ENCODE assay signal across 28 cellular contexts in genomic region chr20:24487240-24487639, GRCh38. TPM values are rescaled to one million over a fixed set of nuclear protein-coding genes. Genes with fewer than 3 reads are reported as not detected.
"Had no signal": no experiment of that assay in that cellular context is flagged by ENCODE, and none has a peak within 500 bp of the region (broad histone marks: within the 10 kb centered on the region; RNA-seq: fewer than 3 reads in every experiment).

No MANE protein-coding gene starts in this region.

- H3K27ac ChIP-seq: ovary, parathyroid adenoma, psoas muscle, right lobe of liver, skin epidermis, spleen, suprapubic skin, testis, tibial artery, transverse colon, upper lobe of right lung, uterus had no signal

- H3K36me3 ChIP-seq: ovary, right lobe of liver, spleen, suprapubic skin, transverse colon, upper lobe of right lung, uterus had no signal

- H3K4me2 ChIP-seq: smooth muscle cell had no signal

- H3K9ac ChIP-seq: parathyroid adenoma had no signal

- H3K27me3 ChIP-seq: ovary, right lobe of liver, spleen, testis, tibial artery, transverse colon, upper lobe of right lung, uterus had no signal

- H3K4me1 ChIP-seq: parathyroid adenoma, psoas muscle, right lobe of liver, spleen, suprapubic skin, testis, tibial artery, transverse colon, upper lobe of right lung, uterus had no signal

- ATAC-seq: naive thymus-derived CD8-positive, alpha-beta T cell; natural killer cell treated with Interleukin-12 subunit alpha and Interleukin-12 subunit beta and Interleukin-15 and Interleukin-18, amount 100 ng/mL, for 72 hours; psoas muscle; right lobe of liver; stimulated activated memory B cell treated with anti-CD40 and anti-IgM and Interleukin-4, amounts not matched to agents 10 μg/mL and 1 μg/mL and 100 μg/mL, for 72 hours; stimulated activated naive CD8-positive, alpha-beta T cell treated with anti-CD3 and anti-CD28 coated beads, Interleukin-15, amount 100 ng/mL, for 72 hours; stimulated activated naive CD8-positive, alpha-beta T cell treated with anti-CD3 and anti-CD28 coated beads, Interleukin-15, Interleukin-2, amounts not matched to agents 100 U/mL and 50 U/mL, for 24 hours; upper lobe of right lung had no signal

- DNase-seq: naive thymus-derived CD8-positive, alpha-beta T cell; nephron progenitor cell; occipital lobe; ovary; psoas muscle; right cardiac atrium; right lobe of liver; stimulated activated CD4-positive, alpha-beta T cell treated with anti-CD3 and anti-CD28 coated beads, Interleukin-12 subunit alpha, Interleukin-12 subunit beta, amount 100 ng/mL, for 4 hours; stimulated activated CD4-positive, alpha-beta T cell treated with anti-CD3 and anti-CD28 coated beads, Interleukin-1b, Interleukin-23, amount 100 ng/mL, for 48 hours; stimulated activated CD4-positive, alpha-beta T cell treated with anti-CD3 and anti-CD28 coated beads, Interleukin-4, amount 100 ng/mL, for 1 hour; stimulated activated CD4-positive, alpha-beta T cell treated with anti-CD3 and anti-CD28 coated beads, Interleukin-4, amount 100 ng/mL, for 4 hours; stimulated activated CD8-positive, alpha-beta memory T cell treated with anti-CD3 and anti-CD28 coated beads, Interleukin-4, amount 100 ng/mL, for 48 hours; stimulated activated naive CD4-positive, alpha-beta T cell; stimulated activated naive CD8-positive, alpha-beta T cell treated with anti-CD3 and anti-CD28 coated beads, Interleukin-15, amount 100 ng/mL, for 72 hours; stimulated activated naive CD8-positive, alpha-beta T cell treated with anti-CD3 and anti-CD28 coated beads, Interleukin-15, Interleukin-2, amounts not matched to agents 100 U/mL and 50 U/mL, for 24 hours; substantia nigra; testis; tibial artery; transverse colon; upper lobe of right lung; uterus had no signal

- H3K4me3 ChIP-seq: ovary, psoas muscle, right lobe of liver, skin epidermis, smooth muscle cell, spleen, suprapubic skin, testis, tibial artery, transverse colon, upper lobe of right lung, uterus had no signal

- H3K9me3 ChIP-seq: ovary, psoas muscle, right lobe of liver, spleen, suprapubic skin, testis, tibial artery, transverse colon, upper lobe of right lung, uterus had no signal

- H2AFZ ChIP-seq: parathyroid adenoma had no signal

RNA-seq across cellular contexts. Expression of gene SYNDIG1, which starts 17.8 kb away (rescaled TPM):
- total RNA-seq: naive thymus-derived CD8-positive, alpha-beta T cell; natural killer cell treated with Interleukin-12 subunit alpha and Interleukin-12 subunit beta and Interleukin-15 and Interleukin-18, amount 100 ng/mL, for 72 hours; psoas muscle; right lobe of liver; suprapubic skin; upper lobe of right lung had no signal
- polyA plus RNA-seq: naive thymus-derived CD8-positive, alpha-beta T cell had no signal
